In genomic region chr16:5738586-5738985, GRCh38 we compare ENCODE assay signal across 3 cellular contexts.
TF ChIP-seq lines count a peak whose summit lies in the region.

No MANE protein-coding gene starts in this region.

TF ChIP-seq in HepG2, 621 proteins besides CTCF, POLR2A, EP300 and RAD21:
- TF ChIP-seq ZBTB20 (CRISPR knock-in tag; IDR thresholded peaks at IDR 0.05; ENCODE audit: borderline replicate concordance, low read depth), result no peak
- TF ChIP-seq ZNF780A (CRISPR knock-in tag; IDR thresholded peaks at IDR 0.05), result no peak
- TF ChIP-seq AHR (CRISPR knock-in tag; IDR thresholded peaks at IDR 0.05), result no peak
- no peak for TF ChIP-seq ATF7 (IDR thresholded peaks at IDR 0.05)
- TF ChIP-seq ATF7 (CRISPR knock-in tag; IDR thresholded peaks at IDR 0.05), result no peak
- TF ChIP-seq MAFK (conservative IDR thresholded peaks at IDR 0.05 in 1 of 2, IDR thresholded peaks at IDR 0.05 in 1 of 2; ENCODE audit: low read length in 2 of 2), result no peak
- TF ChIP-seq TAF1 (CRISPR knock-in tag; IDR thresholded peaks at IDR 0.05), result no peak
- no peak for TF ChIP-seq TSC22D2 (CRISPR knock-in tag; IDR thresholded peaks at IDR 0.05; ENCODE audit: borderline replicate concordance)
- TF ChIP-seq ELF4 (CRISPR knock-in tag; IDR thresholded peaks at IDR 0.05; ENCODE audit: borderline replicate concordance), result no peak

TF ChIP-seq in H1, 55 proteins besides CTCF, POLR2A, EP300 and RAD21 (continues in another document):
- TF ChIP-seq SIN3A (conservative IDR thresholded peaks at IDR 0.05 in 1 of 2, IDR thresholded peaks at IDR 0.05 in 1 of 2; ENCODE audit: low read depth in 1 of 2, low read length in 2 of 2), result no peak
- no peak for TF ChIP-seq JUN (IDR thresholded peaks at IDR 0.05; ENCODE audit: low read depth, low read length)
- TF ChIP-seq TAF1 (IDR thresholded peaks at IDR 0.05; ENCODE audit: low read depth, low read length), result no peak
- no peak for TF ChIP-seq SIX5 (IDR thresholded peaks at IDR 0.05; ENCODE audit: low read depth, low read length)
- TF ChIP-seq USF2 (IDR thresholded peaks at IDR 0.05; ENCODE audit: low read length), result no peak
- no peak for TF ChIP-seq GTF2F1 (IDR thresholded peaks at IDR 0.05; ENCODE audit: borderline replicate concordance, low read depth, low read length)
- TF ChIP-seq MAX (IDR thresholded peaks at IDR 0.05), result no peak
- no peak for TF ChIP-seq NRF1 (IDR thresholded peaks at IDR 0.05; ENCODE audit: low read depth, low read length)
- no peak for TF ChIP-seq CHD1 (IDR thresholded peaks at IDR 0.05; ENCODE audit: low read depth, low read length)
- no peak for TF ChIP-seq CHD7 (IDR thresholded peaks at IDR 0.05; ENCODE audit: insufficient replicate concordance, low read length)
- TF ChIP-seq TEAD4 (IDR thresholded peaks at IDR 0.05; ENCODE audit: low read depth, low read length), result no peak
- no peak for TF ChIP-seq CBX5 (IDR thresholded peaks at IDR 0.05; ENCODE audit: low read depth, low read length)
- TF ChIP-seq SP2 (IDR thresholded peaks at IDR 0.05; ENCODE audit: low read length), result no peak
- no peak for TF ChIP-seq BCL11A (IDR thresholded peaks at IDR 0.05; ENCODE audit: low read depth in 2 of 2, low read length in 2 of 2)
- no peak for TF ChIP-seq SUZ12 (IDR thresholded peaks at IDR 0.05; ENCODE audit: low read length)

TF ChIP-seq in SK-N-SH, 30 proteins besides CTCF, POLR2A, EP300 and RAD21:
- no peak for TF ChIP-seq YY1 (IDR thresholded peaks at IDR 0.05; ENCODE audit: low read depth)
- TF ChIP-seq, protein P1, sequence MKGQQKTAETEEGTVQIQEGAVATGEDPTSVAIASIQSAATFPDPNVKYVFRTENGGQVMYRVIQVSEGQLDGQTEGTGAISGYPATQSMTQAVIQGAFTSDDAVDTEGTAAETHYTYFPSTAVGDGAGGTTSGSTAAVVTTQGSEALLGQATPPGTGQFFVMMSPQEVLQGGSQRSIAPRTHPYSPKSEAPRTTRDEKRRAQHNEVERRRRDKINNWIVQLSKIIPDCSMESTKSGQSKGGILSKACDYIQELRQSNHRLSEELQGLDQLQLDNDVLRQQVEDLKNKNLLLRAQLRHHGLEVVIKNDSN (IDR thresholded peaks at IDR 0.05; ENCODE audit: borderline replicate concordance, low read depth), result no peak
- no peak for TF ChIP-seq GABPA (IDR thresholded peaks at IDR 0.05; ENCODE audit: low read depth)
- TF ChIP-seq SMC3 (IDR thresholded peaks at IDR 0.05; ENCODE audit: low read depth, low read length), result no peak
- TF ChIP-seq CHD2 (IDR thresholded peaks at IDR 0.05; ENCODE audit: low read length, partially characterized antibody), result no peak
- no peak for TF ChIP-seq JUND (IDR thresholded peaks at IDR 0.05)
- TF ChIP-seq GATA2 (CRISPR knock-in tag; IDR thresholded peaks at IDR 0.05), result no peak
- no peak for TF ChIP-seq NFIC (IDR thresholded peaks at IDR 0.05; ENCODE audit: borderline replicate concordance)
- no peak for TF ChIP-seq RFX5 (IDR thresholded peaks at IDR 0.05; ENCODE audit: low read length)
- TF ChIP-seq FOSL2 (IDR thresholded peaks at IDR 0.05; ENCODE audit: borderline replicate concordance, low read depth), result no peak
- no peak for TF ChIP-seq MEF2A (IDR thresholded peaks at IDR 0.05; ENCODE audit: borderline replicate concordance, low read depth)
- TF ChIP-seq TAF1 (IDR thresholded peaks at IDR 0.05; ENCODE audit: borderline replicate concordance, low read depth, low read length), result no peak
- TF ChIP-seq ZBTB33 (IDR thresholded peaks at IDR 0.05; ENCODE audit: borderline replicate concordance, low read depth), result no peak
- TF ChIP-seq NRF1 (IDR thresholded peaks at IDR 0.05; ENCODE audit: low read depth, low read length), result no peak
- no peak for TF ChIP-seq SIN3A (IDR thresholded peaks at IDR 0.05; ENCODE audit: borderline replicate concordance, low read depth, low read length)
- no peak for TF ChIP-seq TEAD4 (IDR thresholded peaks at IDR 0.05; ENCODE audit: borderline replicate concordance, insufficient read depth)
